23 cellular contexts compared by ENCODE assay signal in genomic region chr5:96407441-96407840, GRCh38. TPM values are rescaled to one million over a fixed set of nuclear protein-coding genes. Genes with fewer than 3 reads are reported as not detected.
"Had no signal": no experiment of that assay in that cellular context is flagged by ENCODE, and none has a peak within 500 bp of the region (broad histone marks: within the 10 kb centered on the region; RNA-seq: fewer than 3 reads in every experiment).

No MANE protein-coding gene starts in this region.

- H3K36me3 ChIP-seq: Peyer's patch had no signal

- H3K27me3 ChIP-seq: body of pancreas, Peyer's patch had no signal

- H3K4me1 ChIP-seq: body of pancreas, Peyer's patch had no signal

- DNase-seq: activated CD4-positive, alpha-beta T cell treated with anti-CD3 and anti-CD28 coated beads for 4 hours; activated CD8-positive, alpha-beta memory T cell treated with anti-CD3 and anti-CD28 coated beads, Interleukin-2, amount 50 U/mL, for 48 hours; activated CD8-positive, alpha-beta T cell treated with anti-CD3 and anti-CD28 coated beads for 36 hours; activated naive CD4-positive, alpha-beta T cell treated with anti-CD3 and anti-CD28 coated beads, Interleukin-2, amount 50 U/mL, for 16 hours; activated naive CD8-positive, alpha-beta T cell treated with anti-CD3 and anti-CD28 coated beads, Interleukin-2, amount 10 ng/mL, durations not matched to agents 7 days and 5 days; activated T-cell treated with anti-CD3 and anti-CD28 coated beads, Interleukin-2, amount 50 U/mL, for 1 hour; aorta; body of pancreas; KG1; NCI-H1092 treated with DMSO at 0.1 percent for 48 hours; NCI-H1417 treated with DMSO at 0.1 percent for 48 hours; NCI-H1694; NCI-H2029; NCI-H2107; NCI-H2171 treated with DMSO at 0.1 percent for 48 hours; NCI-H226; NCI-H526 treated with DMSO at 0.1 percent for 48 hours; NCI-H82; NK-92 treated with Interleukin-12 subunit alpha and Interleukin-12 subunit beta, amount 100 ng/mL, for 24 hours; Peyer's patch; SHP77 treated with DMSO at 0.1 percent for 48 hours had no signal

- ATAC-seq: activated CD4-positive, CD25-positive, alpha-beta regulatory T cell treated with anti-CD3 and anti-CD28 coated beads, Interleukin-2, amount 50 U/mL, for 24 hours; activated CD8-positive, alpha-beta T cell treated with anti-CD3 and anti-CD28 coated beads for 36 hours; body of pancreas had no signal

- H3K9me3 ChIP-seq: body of pancreas, Peyer's patch had no signal

- H3K4me3 ChIP-seq: body of pancreas, Peyer's patch had no signal

- H3K27ac ChIP-seq: body of pancreas, Peyer's patch had no signal

RNA-seq across cellular contexts. Expression of gene PCSK1, which starts 25.6 kb away (rescaled TPM):
- total RNA-seq: activated CD8-positive, alpha-beta T cell treated with anti-CD3 and anti-CD28 coated beads for 36 hours; activated naive CD8-positive, alpha-beta T cell treated with anti-CD3 and anti-CD28 coated beads, Interleukin-2, amount 10 ng/mL, durations not matched to agents 7 days and 5 days; LHCN-M2 had no signal
